8 cellular contexts compared by ENCODE assay signal in genomic region chr16:81095953-81096714, GRCh38. TPM values are rescaled to one million over a fixed set of nuclear protein-coding genes. Genes with fewer than 3 reads are reported as not detected.
DNase-seq lines count a peak whose midpoint lies in the region; ATAC-seq, FAIRE-seq and TF ChIP-seq lines count a peak whose summit lies in the region.

Gene GCSH (minus strand): TSS chr16:81096395. CDS start chr16:81096278, 117 bp downstream.

- CTCF ChIA-PET in IMR-90 (lab: Yijun Ruan, JAX) = no interaction called here

- H2BK20ac ChIP-seq in IMR-90 (ENCODE audit: low read depth, low read length) = no peak within 1 kb of the TSS

- TF ChIP-seq CTCF in D721Med (IDR thresholded peaks at IDR 0.05; ENCODE audit: insufficient read depth, missing control alignments) (no peak), IMR-90 (conservative IDR thresholded peaks at IDR 0.05; ENCODE audit: low read depth, low read length) (no peak), mucosa of descending colon (IDR thresholded peaks at IDR 0.05) (no peak)

- 0 out of 2 replicates have a peak within 1 kb of the TSS, but pooled peaks have one; percentile 65 for H3K14ac ChIP-seq in IMR-90 (replicated peaks; ENCODE audit: low read depth, low read length)

- peak within 1 kb of the TSS; percentile 48; the same call in 1 of the 2 replicates for H4K91ac ChIP-seq in IMR-90 (ENCODE audit: insufficient read depth, low read depth, low read length)

- WGBS in IMR-90 (ENCODE audit: extremely low coverage in 2 of 2, insufficient read length in 1 of 2), 2 experiments = 0% methylated on average over 8 of the region's 83 CpGs; no CpG with 5 or more reads in 1 of the 2 experiments

- H3K4me1 ChIP-seq in IMR-90 (ENCODE audit: control insufficient read depth, insufficient read depth, low read length) (0 out of 2 replicates have a peak, but pooled peaks cover 2% of the 10 kb centered on the region), mucosa of descending colon (ENCODE audit: low read depth) (peaks cover 10% of the 10 kb centered on the region)

- no peak within 1 kb of the TSS for H2BK15ac ChIP-seq in IMR-90 (ENCODE audit: low read depth, low read length)

- dilution Hi-C loops in IMR-90 (cut with HindIII; ENCODE audit: low sequenced_read_pairs, unreplicated experiment) = no loop called here

- TF ChIP-seq POLR2A in IMR-90 (IDR thresholded peaks at IDR 0.05; ENCODE audit: low read depth, low read length) = no peak

- peak within 1 kb of the TSS; percentile 74 for H3K4me2 ChIP-seq in IMR-90 (ENCODE audit: low read depth, low read length)

- no peak within 1 kb of the TSS; the same call in 1 of the 2 replicates for H3K56ac ChIP-seq in IMR-90 (ENCODE audit: extremely low read depth, insufficient read depth, low read length)

- no peak within 1 kb of the TSS for H3K23ac ChIP-seq in IMR-90 (ENCODE audit: low read depth, low read length)

- H3K79me1 ChIP-seq in IMR-90 (ENCODE audit: low read depth in 1 of 2, low read length in 2 of 2) = peaks cover 6 to 28% of the 10 kb centered on the region in 2 experiments; a peak in 3 of 4 replicates

- no peaks in the 10 kb centered on the region for H3K27me3 ChIP-seq in IMR-90 (ENCODE audit: control insufficient read depth, insufficient read depth, low read length)

- H3K9me3 ChIP-seq in IMR-90 (ENCODE audit: control insufficient read depth, insufficient read depth, low read length) (no peaks in the 10 kb centered on the region), mucosa of descending colon (no peaks in the 10 kb centered on the region)

- H3K9me1 ChIP-seq in IMR-90 (ENCODE audit: insufficient read depth, low read length) = no peaks in the 10 kb centered on the region

- no peak within 1 kb of the TSS for H3K18ac ChIP-seq in IMR-90 (ENCODE audit: low read depth, low read length)

- ATAC-seq in GM21528 (IDR thresholded peaks at IDR 0.05; ENCODE audit: low FRiP score, unreplicated experiment) = peak; percentile 98
- peak; percentile 99 for ATAC-seq in IMR-90 (ENCODE audit: low read depth)
- peak; percentile 99 for ATAC-seq in mucosa of descending colon

- H3K27ac ChIP-seq in IMR-90 (ENCODE audit: insufficient read depth, low read length) (peak within 1 kb of the TSS; percentile 42; the same call in 1 of the 2 replicates), epithelial cell of prostate (peak within 1 kb of the TSS; percentile 57)

- H3K4ac ChIP-seq in IMR-90 (ENCODE audit: low read depth, low read length) = 0 out of 2 replicates have a peak within 1 kb of the TSS, but pooled peaks have one; percentile 19

- peak within 1 kb of the TSS; percentile 47; the same call in 1 of the 2 replicates for H4K5ac ChIP-seq in IMR-90 (ENCODE audit: low read depth, low read length)

- H3K4me3 ChIP-seq in IMR-90 (ENCODE audit: insufficient read depth, low read depth, low read length) = peak within 1 kb of the TSS; percentile 73
- H3K4me3 ChIP-seq in mucosa of descending colon = peak within 1 kb of the TSS; percentile 67

- peak within 1 kb of the TSS; percentile 82 to 92 for H4K8ac ChIP-seq in IMR-90 (ENCODE audit: low read depth in 2 of 2, low read length in 2 of 2)

- no peaks in the 10 kb centered on the region for H4K20me1 ChIP-seq in IMR-90 (ENCODE audit: insufficient read depth, low read length)

- no peak for TF ChIP-seq RAD21 in IMR-90 (IDR thresholded peaks at IDR 0.05; ENCODE audit: low read length)

- BruUV-seq in IMR-90 (replicated peaks; lab: Mats Ljungman, UMichigan) = no TSS peak

- peak within 1 kb of the TSS; percentile 63 for H3K9ac ChIP-seq in IMR-90 (ENCODE audit: low read depth, low read length)

- H2AK9ac ChIP-seq in IMR-90 (replicated peaks; ENCODE audit: low read depth, low read length, poor library complexity) = peak within 1 kb of the TSS; percentile 79

- peak within 1 kb of the TSS; percentile 96 for H2AFZ ChIP-seq in IMR-90 (replicated peaks; ENCODE audit: low read length, poor library complexity)

- POLR2A ChIA-PET in IMR-90 (lab: Charles Lee; ENCODE audit: unreplicated experiment) = no interaction called here

- in situ Hi-C loops in IMR-90 (cut with MboI; ENCODE audit: low sequenced_read_pairs) = no loop called here

- DNase-seq in D721Med (ENCODE audit: insufficient read length, low spot score) (peak; percentile 48), IMR-90 (peak; percentile 98), OCI-M1 (lab: John Stamatoyannopoulos, UW) (peak; percentile 99), activated T-cell treated with anti-CD3 and anti-CD28 coated beads for 48 hours (ENCODE audit: low read depth) (peak; percentile 98), epithelial cell of prostate (ENCODE audit: low read depth, low spot score) (peak; percentile 96), mucosa of descending colon (peak; percentile 99 to 100 (median 99))
- DNase-seq in stimulated activated CD8-positive, alpha-beta memory T cell treated with anti-CD3 and anti-CD28 coated beads, Interleukin-4, amount 100 ng/mL, for 24 hours (ENCODE audit: low read depth) = peak; percentile 99

- intact Hi-C loops in IMR-90 (cut with micrococcal nuclease) (loop anchor here (2.0 to 10.0 kb wide), 4 partner anchors 59 to 921 kb away; partner anchors contain the start of genes ATMIN and GAN), mucosa of descending colon (cut with DNase I, micrococcal nuclease) (no loop called here)

- no peak within 1 kb of the TSS for H2BK5ac ChIP-seq in IMR-90 (ENCODE audit: low read depth, low read length, poor library complexity, severe bottlenecking)

- H3K36me3 ChIP-seq in IMR-90 (ENCODE audit: control insufficient read depth, insufficient read depth, low read length) = no peaks in the 10 kb centered on the region
- peaks cover 4% of the 10 kb centered on the region for H3K36me3 ChIP-seq in mucosa of descending colon (ENCODE audit: low read depth)

- no peak for FAIRE-seq in D721Med (lab: Jason Lieb, UNC)

- no peak within 1 kb of the TSS for H2BK120ac ChIP-seq in IMR-90 (ENCODE audit: low read depth, low read length)

- no peak within 1 kb of the TSS for H2AK5ac ChIP-seq in IMR-90 (ENCODE audit: low read depth, low read length)

TF ChIP-seq in IMR-90, 13 proteins besides CTCF, POLR2A, EP300 and RAD21:
- TF ChIP-seq MAZ (IDR thresholded peaks at IDR 0.05; ENCODE audit: borderline replicate concordance, low read depth, low read length) (peak; percentile 46; the same call in 1 of the 2 replicates), MXI1 (IDR thresholded peaks at IDR 0.05; ENCODE audit: borderline replicate concordance, low read depth, low read length) (peak; percentile 74; the same call in 1 of the 2 replicates), ELK1 (IDR thresholded peaks at IDR 0.05; ENCODE audit: borderline replicate concordance, low read depth, low read length) (no peak), SMC3 (IDR thresholded peaks at IDR 0.05; ENCODE audit: low read depth, low read length) (no peak), USF2 (IDR thresholded peaks at IDR 0.05; ENCODE audit: low read depth, low read length) (peak; percentile 71)
TF ChIP-seq in IMR-90: peak in this region for 3.

RNA-seq across cellular contexts. Expression of gene GCSH, which starts in this region (rescaled TPM):
- total RNA-seq in IMR-90 (2012; rRNA removed) = 9.3 and 19.7 TPM in 2 replicates
- 19.5 and 21.2 TPM in 2 replicates for polyA plus RNA-seq in IMR-90 (2012; rRNA removed)
- polyA plus RNA-seq in IMR-90 (2012; cell fraction: cytosol; rRNA removed) = 9.1 and 14.6 TPM in 2 replicates
- polyA plus RNA-seq in IMR-90 (2012; cell fraction: nucleus; rRNA removed; ENCODE audit: low replicate concordance) = 3.7 and 5.4 TPM in 2 replicates
- total RNA-seq in mucosa of descending colon = 10 to 100 TPM; 14.2 to 18.3 (median 18.0) TPM

Comparison
In these comparisons a context has a peak if more than half of its experiments do, and no peak if none do; other contexts are left out.
1. Peak in every context shown above with its lines: DNase-seq, ATAC-seq, H3K4me3 ChIP-seq and H3K27ac ChIP-seq.
2. DNase-seq: peak in every context shown above with its lines; median percentile 99 in OCI-M1; 99 in mucosa of descending colon; 99 in stimulated activated CD8-positive, alpha-beta memory T cell treated with anti-CD3 and anti-CD28 coated beads, Interleukin-4, amount 100 ng/mL, for 24 hours; 98 in IMR-90; 98 in activated T-cell treated with anti-CD3 and anti-CD28 coated beads for 48 hours; 96 in epithelial cell of prostate; 48 in D721Med.